8 cellular contexts compared by ENCODE assay signal in the genomic region with DNA sequence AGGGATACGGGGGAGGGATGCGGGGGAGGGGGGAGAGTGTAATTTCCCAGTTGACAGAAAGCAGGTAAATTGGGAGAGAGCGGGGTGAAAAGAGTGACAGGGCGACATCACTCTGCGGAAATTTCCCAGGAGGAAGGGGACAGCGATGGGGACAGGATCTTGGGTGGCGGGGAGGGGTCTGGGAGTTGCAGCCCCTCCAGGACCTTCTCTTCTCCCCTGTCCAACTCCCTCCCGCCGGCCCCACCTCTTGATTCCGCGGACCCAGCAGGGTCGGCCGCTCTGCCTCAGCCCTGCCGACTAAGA.
DNase-seq lines count a peak whose midpoint lies in the region; ATAC-seq and TF ChIP-seq lines count a peak whose summit lies in the region.

No MANE protein-coding gene starts in this region.

- no peaks in the 10 kb centered on the region for H3K9me3 Mint-ChIP-seq in GM23338

- H3K9me2 ChIP-seq in GM23338 (ENCODE audit: insufficient read depth) (no peaks in the 10 kb centered on the region), hepatocyte (replicated peaks; ENCODE audit: insufficient read depth) (no peaks in the 10 kb centered on the region)

- no peaks in the 10 kb centered on the region for H3K9me3 ChIP-seq in hepatocyte (ENCODE audit: low read depth)

- no peak for DNase-seq in GM23338 (ENCODE audit: low spot score)
- DNase-seq in hepatocyte (ENCODE audit: low spot score) = no peak
- no peak for DNase-seq in AG08396 (ENCODE audit: low spot score)
- no peak for DNase-seq in cerebellar nuclear complex (lab: John Stamatoyannopoulos, UW)
- no peak for DNase-seq in KG1 (lab: John Stamatoyannopoulos, UW)

- H3K27ac ChIP-seq in GM23338 (ENCODE audit: low read depth) (no peak overlapping the region), hepatocyte (no peak overlapping the region), skin epidermis (peak overlapping the region; percentile 25 to 97 (median 82))

- ATAC-seq in GM23338 (no peak), HG02798 (IDR thresholded peaks at IDR 0.05; ENCODE audit: poor library complexity, unreplicated experiment) (no peak)

- H3K4me3 ChIP-seq in GM23338 (peak overlapping the region; percentile 65), WI38 (ENCODE audit: low read depth, low read length) (peak overlapping the region; percentile 73), hepatocyte (peak overlapping the region; percentile 76), skin epidermis (peak overlapping the region; percentile 67 to 89 (median 72))

- H4K20me1 ChIP-seq in GM23338 (replicated peaks; ENCODE audit: insufficient read depth) = peaks cover 14% of the 10 kb centered on the region; the same call in 1 of the 2 replicates
- H4K20me1 ChIP-seq in hepatocyte (ENCODE audit: insufficient read depth, poor library complexity, severe bottlenecking) = no peaks in the 10 kb centered on the region

- H3K36me3 ChIP-seq in GM23338 (ENCODE audit: insufficient read depth) = no peaks in the 10 kb centered on the region
- H3K36me3 ChIP-seq in hepatocyte (replicated peaks; ENCODE audit: insufficient read depth, low read depth) = no peaks in the 10 kb centered on the region

- peaks cover 13% of the 10 kb centered on the region for H3K79me2 ChIP-seq in GM23338 (replicated peaks; ENCODE audit: insufficient read depth)
- peaks cover 23% of the 10 kb centered on the region for H3K79me2 ChIP-seq in hepatocyte

- H3K27ac Mint-ChIP-seq in GM23338 = no peak overlapping the region

- 0% methylated on average over 4 of the region's 14 CpGs for WGBS in hepatocyte (ENCODE audit: low lambda C conversion rate, missing lambda C conversion rate)

- peak overlapping the region; percentile 52; the same call in 1 of the 2 replicates for H2AFZ ChIP-seq in GM23338
- peak overlapping the region; percentile 91 for H2AFZ ChIP-seq in hepatocyte

- peak overlapping the region; percentile 80 for H3K4me2 ChIP-seq in GM23338
- H3K4me2 ChIP-seq in hepatocyte = peak overlapping the region; percentile 98

- H3K4me1 ChIP-seq in GM23338 (ENCODE audit: insufficient read depth) (peaks cover 24% of the 10 kb centered on the region), hepatocyte (ENCODE audit: insufficient read depth) (peaks cover 7% of the 10 kb centered on the region)

- peak overlapping the region; percentile 71 for H3K4me3 Mint-ChIP-seq in GM23338

- H3K27me3 Mint-ChIP-seq in GM23338 (ENCODE audit: insufficient read depth, low read depth, poor library complexity) = peaks cover 24% of the 10 kb centered on the region

- H3F3A ChIP-seq in GM23338 (replicated peaks; ENCODE audit: low read depth) = peaks cover 10% of the 10 kb centered on the region; the same call in 1 of the 2 replicates

- no peaks in the 10 kb centered on the region for H3K36me3 Mint-ChIP-seq in GM23338 (ENCODE audit: low read depth)

- TF ChIP-seq CTCF in GM23338 (conservative IDR thresholded peaks at IDR 0.05; ENCODE audit: low read depth in 2 of 2) (no peak), WI38 (IDR thresholded peaks at IDR 0.05; ENCODE audit: low read depth, low read length) (no peak), hepatocyte (IDR thresholded peaks at IDR 0.05; ENCODE audit: poor library complexity) (no peak)

- peaks cover 37% of the 10 kb centered on the region for H3K27me3 ChIP-seq in GM23338 (ENCODE audit: insufficient read depth)
- H3K27me3 ChIP-seq in hepatocyte = peaks cover 8% of the 10 kb centered on the region

- peaks cover 25% of the 10 kb centered on the region for H3K4me1 Mint-ChIP-seq in GM23338

TF ChIP-seq in GM23338, 12 proteins besides CTCF, POLR2A, EP300 and RAD21 (continues in another document):
- TF ChIP-seq, protein P1, sequence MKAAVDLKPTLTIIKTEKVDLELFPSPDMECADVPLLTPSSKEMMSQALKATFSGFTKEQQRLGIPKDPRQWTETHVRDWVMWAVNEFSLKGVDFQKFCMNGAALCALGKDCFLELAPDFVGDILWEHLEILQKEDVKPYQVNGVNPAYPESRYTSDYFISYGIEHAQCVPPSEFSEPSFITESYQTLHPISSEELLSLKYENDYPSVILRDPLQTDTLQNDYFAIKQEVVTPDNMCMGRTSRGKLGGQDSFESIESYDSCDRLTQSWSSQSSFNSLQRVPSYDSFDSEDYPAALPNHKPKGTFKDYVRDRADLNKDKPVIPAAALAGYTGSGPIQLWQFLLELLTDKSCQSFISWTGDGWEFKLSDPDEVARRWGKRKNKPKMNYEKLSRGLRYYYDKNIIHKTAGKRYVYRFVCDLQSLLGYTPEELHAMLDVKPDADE (IDR thresholded peaks at IDR 0.05) = no peak
- TF ChIP-seq STAT1 (IDR thresholded peaks at IDR 0.05; ENCODE audit: unreplicated experiment) (no peak), EZH2 (IDR thresholded peaks at IDR 0.05; ENCODE audit: low read depth, unreplicated experiment) (no peak), ZNF331 (CRISPR knock-in tag; IDR thresholded peaks at IDR 0.05; ENCODE audit: low read depth) (no peak)
- TF ChIP-seq, protein P2, sequence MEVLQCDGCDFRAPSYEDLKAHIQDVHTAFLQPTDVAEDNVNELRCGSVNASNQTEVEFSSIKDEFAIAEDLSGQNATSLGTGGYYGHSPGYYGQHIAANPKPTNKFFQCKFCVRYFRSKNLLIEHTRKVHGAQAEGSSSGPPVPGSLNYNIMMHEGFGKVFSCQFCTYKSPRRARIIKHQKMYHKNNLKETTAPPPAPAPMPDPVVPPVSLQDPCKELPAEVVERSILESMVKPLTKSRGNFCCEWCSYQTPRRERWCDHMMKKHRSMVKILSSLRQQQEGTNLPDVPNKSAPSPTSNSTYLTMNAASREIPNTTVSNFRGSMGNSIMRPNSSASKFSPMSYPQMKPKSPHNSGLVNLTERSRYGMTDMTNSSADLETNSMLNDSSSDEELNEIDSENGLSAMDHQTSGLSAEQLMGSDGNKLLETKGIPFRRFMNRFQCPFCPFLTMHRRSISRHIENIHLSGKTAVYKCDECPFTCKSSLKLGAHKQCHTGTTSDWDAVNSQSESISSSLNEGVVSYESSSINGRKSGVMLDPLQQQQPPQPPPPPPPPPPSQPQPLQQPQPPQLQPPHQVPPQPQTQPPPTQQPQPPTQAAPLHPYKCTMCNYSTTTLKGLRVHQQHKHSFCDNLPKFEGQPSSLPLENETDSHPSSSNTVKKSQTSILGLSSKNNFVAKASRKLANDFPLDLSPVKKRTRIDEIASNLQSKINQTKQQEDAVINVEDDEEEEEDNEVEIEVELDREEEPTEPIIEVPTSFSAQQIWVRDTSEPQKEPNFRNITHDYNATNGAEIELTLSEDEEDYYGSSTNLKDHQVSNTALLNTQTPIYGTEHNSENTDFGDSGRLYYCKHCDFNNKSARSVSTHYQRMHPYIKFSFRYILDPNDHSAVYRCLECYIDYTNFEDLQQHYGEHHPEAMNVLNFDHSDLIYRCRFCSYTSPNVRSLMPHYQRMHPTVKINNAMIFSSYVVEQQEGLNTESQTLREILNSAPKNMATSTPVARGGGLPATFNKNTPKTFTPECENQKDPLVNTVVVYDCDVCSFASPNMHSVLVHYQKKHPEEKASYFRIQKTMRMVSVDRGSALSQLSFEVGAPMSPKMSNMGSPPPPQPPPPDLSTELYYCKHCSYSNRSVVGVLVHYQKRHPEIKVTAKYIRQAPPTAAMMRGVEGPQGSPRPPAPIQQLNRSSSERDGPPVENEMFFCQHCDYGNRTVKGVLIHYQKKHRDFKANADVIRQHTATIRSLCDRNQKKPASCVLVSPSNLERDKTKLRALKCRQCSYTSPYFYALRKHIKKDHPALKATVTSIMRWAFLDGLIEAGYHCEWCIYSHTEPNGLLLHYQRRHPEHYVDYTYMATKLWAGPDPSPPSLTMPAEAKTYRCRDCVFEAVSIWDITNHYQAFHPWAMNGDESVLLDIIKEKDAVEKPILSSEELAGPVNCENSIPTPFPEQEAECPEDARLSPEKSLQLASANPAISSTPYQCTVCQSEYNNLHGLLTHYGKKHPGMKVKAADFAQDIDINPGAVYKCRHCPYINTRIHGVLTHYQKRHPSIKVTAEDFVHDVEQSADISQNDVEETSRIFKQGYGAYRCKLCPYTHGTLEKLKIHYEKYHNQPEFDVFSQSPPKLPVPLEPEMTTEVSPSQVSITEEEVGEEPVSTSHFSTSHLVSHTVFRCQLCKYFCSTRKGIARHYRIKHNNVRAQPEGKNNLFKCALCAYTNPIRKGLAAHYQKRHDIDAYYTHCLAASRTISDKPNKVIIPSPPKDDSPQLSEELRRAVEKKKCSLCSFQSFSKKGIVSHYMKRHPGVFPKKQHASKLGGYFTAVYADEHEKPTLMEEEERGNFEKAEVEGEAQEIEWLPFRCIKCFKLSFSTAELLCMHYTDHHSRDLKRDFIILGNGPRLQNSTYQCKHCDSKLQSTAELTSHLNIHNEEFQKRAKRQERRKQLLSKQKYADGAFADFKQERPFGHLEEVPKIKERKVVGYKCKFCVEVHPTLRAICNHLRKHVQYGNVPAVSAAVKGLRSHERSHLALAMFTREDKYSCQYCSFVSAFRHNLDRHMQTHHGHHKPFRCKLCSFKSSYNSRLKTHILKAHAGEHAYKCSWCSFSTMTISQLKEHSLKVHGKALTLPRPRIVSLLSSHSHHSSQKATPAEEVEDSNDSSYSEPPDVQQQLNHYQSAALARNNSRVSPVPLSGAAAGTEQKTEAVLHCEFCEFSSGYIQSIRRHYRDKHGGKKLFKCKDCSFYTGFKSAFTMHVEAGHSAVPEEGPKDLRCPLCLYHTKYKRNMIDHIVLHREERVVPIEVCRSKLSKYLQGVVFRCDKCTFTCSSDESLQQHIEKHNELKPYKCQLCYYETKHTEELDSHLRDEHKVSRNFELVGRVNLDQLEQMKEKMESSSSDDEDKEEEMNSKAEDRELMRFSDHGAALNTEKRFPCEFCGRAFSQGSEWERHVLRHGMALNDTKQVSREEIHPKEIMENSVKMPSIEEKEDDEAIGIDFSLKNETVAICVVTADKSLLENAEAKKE (CRISPR knock-in tag; IDR thresholded peaks at IDR 0.05) = no peak

Comparison
In these comparisons a context has a peak if more than half of its experiments do, and no peak if none do; other contexts are left out.
1. H3K27ac ChIP-seq: peak in skin epidermis (21 of 21); none in GM23338 (single experiment) and hepatocyte (single experiment).
2. Peak in every context shown above with its lines, with median percentiles within 50 percentile points of each other: H3K4me3 ChIP-seq.